Comparison of ENCODE assay signal across 1 cellular context in the genomic region with DNA sequence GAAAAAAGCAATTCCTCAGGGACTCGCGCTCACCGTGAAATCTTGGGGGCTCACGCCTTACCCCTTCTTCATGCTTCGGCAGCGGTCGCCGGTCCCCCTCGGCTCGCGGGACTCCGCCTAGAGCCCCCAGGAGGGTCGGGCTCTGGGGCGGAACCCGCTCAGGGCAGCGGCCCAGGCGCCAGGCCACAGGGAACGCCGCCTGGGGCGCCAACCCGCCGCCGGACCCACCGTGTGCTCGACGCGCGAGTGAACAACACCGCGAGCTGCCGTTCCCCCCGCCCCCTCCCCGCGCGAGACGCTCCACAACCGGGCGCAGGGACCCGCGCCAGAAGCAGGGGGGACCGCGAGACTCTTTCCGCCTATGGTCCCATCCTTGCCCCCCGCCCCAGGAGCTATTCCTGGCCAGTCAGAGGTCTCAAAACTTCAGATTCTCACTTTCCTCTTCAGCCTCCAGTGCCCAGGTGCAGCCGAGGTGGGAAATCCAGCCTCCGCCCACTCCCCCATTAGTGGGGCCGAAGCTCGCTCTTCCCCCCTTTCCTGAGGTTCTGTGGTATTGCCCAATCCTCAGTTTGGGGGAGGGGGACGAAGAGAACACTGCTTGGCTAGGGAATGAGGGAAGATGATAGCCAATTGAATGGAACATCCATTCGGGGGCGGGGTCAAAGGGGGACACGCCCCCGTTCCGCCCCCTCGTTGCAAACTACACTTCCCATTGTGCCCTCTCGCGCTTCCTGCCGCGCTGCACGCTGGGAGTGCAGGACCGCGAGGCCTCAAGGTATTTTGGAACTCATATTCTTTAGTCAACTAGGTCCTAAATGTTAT.
A peak's percentile ranks its signal among the peaks of the same experiment; 100 is the strongest.
TF ChIP-seq lines count a peak whose summit lies in the region.

A gene (minus strand): TSS at position 265 of the 822 bp plus-strand sequence. CDS start 52,069 bp downstream, outside the sequence.

TF ChIP-seq in HepG2, 621 proteins besides CTCF, POLR2A, EP300 and RAD21 (continued from another document and continues in another):
- TF ChIP-seq, protein P1, sequence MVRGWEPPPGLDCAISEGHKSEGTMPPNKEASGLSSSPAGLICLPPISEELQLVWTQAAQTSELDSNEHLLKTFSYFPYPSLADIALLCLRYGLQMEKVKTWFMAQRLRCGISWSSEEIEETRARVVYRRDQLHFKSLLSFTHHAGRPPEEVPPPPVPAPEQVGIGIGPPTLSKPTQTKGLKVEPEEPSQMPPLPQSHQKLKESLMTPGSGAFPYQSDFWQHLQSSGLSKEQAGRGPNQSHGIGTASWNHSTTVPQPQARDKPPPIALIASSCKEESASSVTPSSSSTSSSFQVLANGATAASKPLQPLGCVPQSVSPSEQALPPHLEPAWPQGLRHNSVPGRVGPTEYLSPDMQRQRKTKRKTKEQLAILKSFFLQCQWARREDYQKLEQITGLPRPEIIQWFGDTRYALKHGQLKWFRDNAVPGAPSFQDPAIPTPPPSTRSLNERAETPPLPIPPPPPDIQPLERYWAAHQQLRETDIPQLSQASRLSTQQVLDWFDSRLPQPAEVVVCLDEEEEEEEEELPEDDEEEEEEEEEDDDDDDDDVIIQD (CRISPR knock-in tag; IDR thresholded peaks at IDR 0.05; ENCODE audit: low read depth) = peak; percentile 62; the same call in 1 of the 2 replicates
- TF ChIP-seq, protein P2, sequence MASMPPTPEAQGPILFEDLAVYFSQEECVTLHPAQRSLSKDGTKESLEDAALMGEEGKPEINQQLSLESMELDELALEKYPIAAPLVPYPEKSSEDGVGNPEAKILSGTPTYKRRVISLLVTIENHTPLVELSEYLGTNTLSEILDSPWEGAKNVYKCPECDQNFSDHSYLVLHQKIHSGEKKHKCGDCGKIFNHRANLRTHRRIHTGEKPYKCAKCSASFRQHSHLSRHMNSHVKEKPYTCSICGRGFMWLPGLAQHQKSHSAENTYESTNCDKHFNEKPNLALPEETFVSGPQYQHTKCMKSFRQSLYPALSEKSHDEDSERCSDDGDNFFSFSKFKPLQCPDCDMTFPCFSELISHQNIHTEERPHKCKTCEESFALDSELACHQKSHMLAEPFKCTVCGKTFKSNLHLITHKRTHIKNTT (CRISPR knock-in tag; IDR thresholded peaks at IDR 0.05) = no peak
- TF ChIP-seq ERF (CRISPR knock-in tag; IDR thresholded peaks at IDR 0.05) (no peak), CBFB (CRISPR knock-in tag; IDR thresholded peaks at IDR 0.05) (peak; percentile 70), NR2F2 (IDR thresholded peaks at IDR 0.05; ENCODE audit: borderline replicate concordance, low read depth) (no peak), ZNF816 (CRISPR knock-in tag; IDR thresholded peaks at IDR 0.05; ENCODE audit: borderline replicate concordance) (no peak; the same call in 1 of the 2 replicates), TSC22D2 (CRISPR knock-in tag; IDR thresholded peaks at IDR 0.05; ENCODE audit: borderline replicate concordance) (peak; percentile 84; the same call in 1 of the 2 replicates), ZNF432 (CRISPR knock-in tag; IDR thresholded peaks at IDR 0.05; ENCODE audit: borderline replicate concordance) (no peak), ZNF274 (CRISPR knock-in tag; IDR thresholded peaks at IDR 0.05) (0 out of 2 replicates have a peak, but pooled peaks have one; percentile 14), ZNF121 (CRISPR knock-in tag; IDR thresholded peaks at IDR 0.05) (no peak), DNMT3B (CRISPR knock-in tag; conservative IDR thresholded peaks at IDR 0.05) (no peak), ZSCAN31 (CRISPR knock-in tag; IDR thresholded peaks at IDR 0.05; ENCODE audit: low read depth) (no peak; the same call in 1 of the 2 replicates), ZNF703 (CRISPR knock-in tag; IDR thresholded peaks at IDR 0.05; ENCODE audit: borderline replicate concordance) (no peak), DMAP1 (CRISPR knock-in tag; IDR thresholded peaks at IDR 0.05) (peak; percentile 73), ZBTB38 (CRISPR knock-in tag; IDR thresholded peaks at IDR 0.05) (0 out of 2 replicates have a peak, but pooled peaks have one; percentile 25), ZNF678 (CRISPR knock-in tag; IDR thresholded peaks at IDR 0.05) (0 out of 2 replicates have a peak, but pooled peaks have one; percentile 11), TCF7L2 (IDR thresholded peaks at IDR 0.05; ENCODE audit: low read depth, low read length) (no peak), IKZF4 (CRISPR knock-in tag; IDR thresholded peaks at IDR 0.05; ENCODE audit: borderline replicate concordance, low read depth, not compliant biosample characterization) (no peak), SP5 (CRISPR knock-in tag; IDR thresholded peaks at IDR 0.05; ENCODE audit: borderline replicate concordance, low read depth) (peak; percentile 28; the same call in 1 of the 2 replicates), ATF1 (CRISPR knock-in tag; IDR thresholded peaks at IDR 0.05) (no peak), MEIS2 (CRISPR knock-in tag; IDR thresholded peaks at IDR 0.05) (peak; percentile 56; the same call in 1 of the 2 replicates), SNAI1 (CRISPR knock-in tag; IDR thresholded peaks at IDR 0.05; ENCODE audit: borderline replicate concordance) (0 out of 2 replicates have a peak, but pooled peaks have one; percentile 14), TOE1 (CRISPR knock-in tag; IDR thresholded peaks at IDR 0.05) (no peak; the same call in 1 of the 2 replicates), MATR3 (CRISPR knock-in tag; IDR thresholded peaks at IDR 0.05) (no peak), PHB2 (IDR thresholded peaks at IDR 0.05; ENCODE audit: partially characterized antibody) (no peak), ZNF33B (CRISPR knock-in tag; IDR thresholded peaks at IDR 0.05) (0 out of 2 replicates have a peak, but pooled peaks have one; percentile 46), TAF1 (CRISPR knock-in tag; IDR thresholded peaks at IDR 0.05) (peak; percentile 77), PAWR (CRISPR knock-in tag; IDR thresholded peaks at IDR 0.05; ENCODE audit: borderline replicate concordance) (no peak), ZNF224 (CRISPR knock-in tag; IDR thresholded peaks at IDR 0.05) (no peak), ARID2 (CRISPR knock-in tag; IDR thresholded peaks at IDR 0.05; ENCODE audit: borderline replicate concordance) (peak; percentile 66; the same call in 1 of the 2 replicates), ZNF124 (CRISPR knock-in tag; IDR thresholded peaks at IDR 0.05) (0 out of 2 replicates have a peak, but pooled peaks have one; percentile 26), ETV5 (CRISPR knock-in tag; IDR thresholded peaks at IDR 0.05; ENCODE audit: borderline replicate concordance) (peak; percentile 71), ZNF652 (CRISPR knock-in tag; IDR thresholded peaks at IDR 0.05; ENCODE audit: borderline replicate concordance, low read depth) (no peak), ZNF614 (CRISPR knock-in tag; IDR thresholded peaks at IDR 0.05; ENCODE audit: borderline replicate concordance) (no peak), ZSCAN12 (CRISPR knock-in tag; IDR thresholded peaks at IDR 0.05) (no peak), TRIM24 (CRISPR knock-in tag; IDR thresholded peaks at IDR 0.05) (no peak), ZNF83 (CRISPR knock-in tag; IDR thresholded peaks at IDR 0.05; ENCODE audit: borderline replicate concordance) (no peak), NKX3-1 (CRISPR knock-in tag; IDR thresholded peaks at IDR 0.05) (peak; percentile 71; the same call in 1 of the 2 replicates), ZFP36 (IDR thresholded peaks at IDR 0.05; ENCODE audit: borderline replicate concordance, low read depth, low read length, partially characterized antibody) (no peak), KAT7 (CRISPR knock-in tag; IDR thresholded peaks at IDR 0.05; ENCODE audit: borderline replicate concordance) (no peak; the same call in 1 of the 2 replicates), FOXP1 (IDR thresholded peaks at IDR 0.05) (no peak), FOXP1 (CRISPR knock-in tag; IDR thresholded peaks at IDR 0.05) (peak; percentile 28; the same call in 1 of the 2 replicates), POGZ (CRISPR knock-in tag; IDR thresholded peaks at IDR 0.05) (peak; percentile 65)
- TF ChIP-seq, protein P3, sequence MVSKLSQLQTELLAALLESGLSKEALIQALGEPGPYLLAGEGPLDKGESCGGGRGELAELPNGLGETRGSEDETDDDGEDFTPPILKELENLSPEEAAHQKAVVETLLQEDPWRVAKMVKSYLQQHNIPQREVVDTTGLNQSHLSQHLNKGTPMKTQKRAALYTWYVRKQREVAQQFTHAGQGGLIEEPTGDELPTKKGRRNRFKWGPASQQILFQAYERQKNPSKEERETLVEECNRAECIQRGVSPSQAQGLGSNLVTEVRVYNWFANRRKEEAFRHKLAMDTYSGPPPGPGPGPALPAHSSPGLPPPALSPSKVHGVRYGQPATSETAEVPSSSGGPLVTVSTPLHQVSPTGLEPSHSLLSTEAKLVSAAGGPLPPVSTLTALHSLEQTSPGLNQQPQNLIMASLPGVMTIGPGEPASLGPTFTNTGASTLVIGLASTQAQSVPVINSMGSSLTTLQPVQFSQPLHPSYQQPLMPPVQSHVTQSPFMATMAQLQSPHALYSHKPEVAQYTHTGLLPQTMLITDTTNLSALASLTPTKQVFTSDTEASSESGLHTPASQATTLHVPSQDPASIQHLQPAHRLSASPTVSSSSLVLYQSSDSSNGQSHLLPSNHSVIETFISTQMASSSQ (IDR thresholded peaks at IDR 0.05; ENCODE audit: low read depth) = no peak
- TF ChIP-seq, protein P3 (CRISPR knock-in tag; IDR thresholded peaks at IDR 0.05; ENCODE audit: borderline replicate concordance) = 0 out of 2 replicates have a peak, but pooled peaks have one; percentile 45
- TF ChIP-seq, protein P4, sequence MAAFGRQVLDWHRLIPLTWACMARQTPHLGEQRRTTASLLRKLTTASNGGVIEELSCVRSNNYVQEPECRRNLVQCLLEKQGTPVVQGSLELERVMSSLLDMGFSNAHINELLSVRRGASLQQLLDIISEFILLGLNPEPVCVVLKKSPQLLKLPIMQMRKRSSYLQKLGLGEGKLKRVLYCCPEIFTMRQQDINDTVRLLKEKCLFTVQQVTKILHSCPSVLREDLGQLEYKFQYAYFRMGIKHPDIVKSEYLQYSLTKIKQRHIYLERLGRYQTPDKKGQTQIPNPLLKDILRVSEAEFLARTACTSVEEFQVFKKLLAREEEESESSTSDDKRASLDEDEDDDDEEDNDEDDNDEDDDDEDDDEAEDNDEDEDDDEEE (CRISPR knock-in tag; IDR thresholded peaks at IDR 0.05) = peak; percentile 79; the same call in 1 of the 2 replicates
- TF ChIP-seq, protein P5, sequence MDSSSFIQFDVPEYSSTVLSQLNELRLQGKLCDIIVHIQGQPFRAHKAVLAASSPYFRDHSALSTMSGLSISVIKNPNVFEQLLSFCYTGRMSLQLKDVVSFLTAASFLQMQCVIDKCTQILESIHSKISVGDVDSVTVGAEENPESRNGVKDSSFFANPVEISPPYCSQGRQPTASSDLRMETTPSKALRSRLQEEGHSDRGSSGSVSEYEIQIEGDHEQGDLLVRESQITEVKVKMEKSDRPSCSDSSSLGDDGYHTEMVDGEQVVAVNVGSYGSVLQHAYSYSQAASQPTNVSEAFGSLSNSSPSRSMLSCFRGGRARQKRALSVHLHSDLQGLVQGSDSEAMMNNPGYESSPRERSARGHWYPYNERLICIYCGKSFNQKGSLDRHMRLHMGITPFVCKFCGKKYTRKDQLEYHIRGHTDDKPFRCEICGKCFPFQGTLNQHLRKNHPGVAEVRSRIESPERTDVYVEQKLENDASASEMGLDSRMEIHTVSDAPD (CRISPR knock-in tag; IDR thresholded peaks at IDR 0.05) = 0 out of 2 replicates have a peak, but pooled peaks have one; percentile 19
- TF ChIP-seq, protein P6, sequence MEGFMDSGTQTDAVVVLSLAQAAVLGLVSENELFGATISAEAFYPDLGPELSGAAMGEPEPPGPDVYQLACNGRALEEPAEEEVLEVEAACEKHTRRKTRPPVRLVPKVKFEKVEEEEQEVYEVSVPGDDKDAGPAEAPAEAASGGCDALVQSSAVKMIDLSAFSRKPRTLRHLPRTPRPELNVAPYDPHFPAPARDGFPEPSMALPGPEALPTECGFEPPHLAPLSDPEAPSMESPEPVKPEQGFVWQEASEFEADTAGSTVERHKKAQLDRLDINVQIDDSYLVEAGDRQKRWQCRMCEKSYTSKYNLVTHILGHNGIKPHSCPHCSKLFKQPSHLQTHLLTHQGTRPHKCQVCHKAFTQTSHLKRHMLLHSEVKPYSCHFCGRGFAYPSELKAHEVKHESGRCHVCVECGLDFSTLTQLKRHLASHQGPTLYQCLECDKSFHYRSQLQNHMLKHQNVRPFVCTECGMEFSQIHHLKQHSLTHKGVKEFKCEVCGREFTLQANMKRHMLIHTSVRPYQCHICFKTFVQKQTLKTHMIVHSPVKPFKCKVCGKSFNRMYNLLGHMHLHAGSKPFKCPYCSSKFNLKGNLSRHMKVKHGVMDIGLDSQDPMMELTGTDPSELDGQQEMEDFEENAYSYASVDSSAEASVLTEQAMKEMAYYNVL (CRISPR knock-in tag; IDR thresholded peaks at IDR 0.05; ENCODE audit: borderline replicate concordance) = peak; percentile 49; the same call in 1 of the 2 replicates
- TF ChIP-seq, protein P7, sequence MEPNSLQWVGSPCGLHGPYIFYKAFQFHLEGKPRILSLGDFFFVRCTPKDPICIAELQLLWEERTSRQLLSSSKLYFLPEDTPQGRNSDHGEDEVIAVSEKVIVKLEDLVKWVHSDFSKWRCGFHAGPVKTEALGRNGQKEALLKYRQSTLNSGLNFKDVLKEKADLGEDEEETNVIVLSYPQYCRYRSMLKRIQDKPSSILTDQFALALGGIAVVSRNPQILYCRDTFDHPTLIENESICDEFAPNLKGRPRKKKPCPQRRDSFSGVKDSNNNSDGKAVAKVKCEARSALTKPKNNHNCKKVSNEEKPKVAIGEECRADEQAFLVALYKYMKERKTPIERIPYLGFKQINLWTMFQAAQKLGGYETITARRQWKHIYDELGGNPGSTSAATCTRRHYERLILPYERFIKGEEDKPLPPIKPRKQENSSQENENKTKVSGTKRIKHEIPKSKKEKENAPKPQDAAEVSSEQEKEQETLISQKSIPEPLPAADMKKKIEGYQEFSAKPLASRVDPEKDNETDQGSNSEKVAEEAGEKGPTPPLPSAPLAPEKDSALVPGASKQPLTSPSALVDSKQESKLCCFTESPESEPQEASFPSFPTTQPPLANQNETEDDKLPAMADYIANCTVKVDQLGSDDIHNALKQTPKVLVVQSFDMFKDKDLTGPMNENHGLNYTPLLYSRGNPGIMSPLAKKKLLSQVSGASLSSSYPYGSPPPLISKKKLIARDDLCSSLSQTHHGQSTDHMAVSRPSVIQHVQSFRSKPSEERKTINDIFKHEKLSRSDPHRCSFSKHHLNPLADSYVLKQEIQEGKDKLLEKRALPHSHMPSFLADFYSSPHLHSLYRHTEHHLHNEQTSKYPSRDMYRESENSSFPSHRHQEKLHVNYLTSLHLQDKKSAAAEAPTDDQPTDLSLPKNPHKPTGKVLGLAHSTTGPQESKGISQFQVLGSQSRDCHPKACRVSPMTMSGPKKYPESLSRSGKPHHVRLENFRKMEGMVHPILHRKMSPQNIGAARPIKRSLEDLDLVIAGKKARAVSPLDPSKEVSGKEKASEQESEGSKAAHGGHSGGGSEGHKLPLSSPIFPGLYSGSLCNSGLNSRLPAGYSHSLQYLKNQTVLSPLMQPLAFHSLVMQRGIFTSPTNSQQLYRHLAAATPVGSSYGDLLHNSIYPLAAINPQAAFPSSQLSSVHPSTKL (CRISPR knock-in tag; IDR thresholded peaks at IDR 0.05) = no peak
